In genomic region chr4:108624263-108625056, GRCh38 we compare ENCODE assay signal across 1 cellular context.
TF ChIP-seq lines count a peak whose summit lies in the region.

No MANE protein-coding gene starts in this region.

TF ChIP-seq in H1, 55 proteins besides CTCF, POLR2A, EP300 and RAD21:
- TF ChIP-seq GABPA (IDR thresholded peaks at IDR 0.05; ENCODE audit: borderline replicate concordance, insufficient read depth, low read length) (no peak), RFX5 (IDR thresholded peaks at IDR 0.05; ENCODE audit: borderline replicate concordance, low read depth, low read length) (no peak), RBBP5 (IDR thresholded peaks at IDR 0.05; ENCODE audit: borderline replicate concordance, low read depth, low read length) (no peak), EZH2 (IDR thresholded peaks at IDR 0.05; ENCODE audit: low read depth, low read length, severe bottlenecking) (no peak), BRCA1 (IDR thresholded peaks at IDR 0.05; ENCODE audit: low read depth, low read length) (no peak), YY1 (IDR thresholded peaks at IDR 0.05; ENCODE audit: low read depth, low read length) (no peak), NANOG (IDR thresholded peaks at IDR 0.05; ENCODE audit: insufficient read depth, low read depth, low read length, poor library complexity, severe bottlenecking) (no peak), ATF3 (IDR thresholded peaks at IDR 0.05; ENCODE audit: insufficient read depth, low read depth, low read length) (no peak), ASH2L (IDR thresholded peaks at IDR 0.05; ENCODE audit: low read length) (no peak)
